Comparison of ENCODE assay signal across 12 cellular contexts in genomic region chr4:22500128-22500611, GRCh38. TPM values are rescaled to one million over a fixed set of nuclear protein-coding genes. Genes with fewer than 3 reads are reported as not detected.
DNase-seq lines count a peak whose midpoint lies in the region; ATAC-seq, FAIRE-seq and TF ChIP-seq lines count a peak whose summit lies in the region.
"Had no signal": no experiment of that assay in that cellular context is flagged by ENCODE, and none has a peak within 500 bp of the region (broad histone marks: within the 10 kb centered on the region; RNA-seq: fewer than 3 reads in every experiment).

No MANE protein-coding gene starts in this region.

- no peak overlapping the region for H4K8ac ChIP-seq in H1 (ENCODE audit: extremely low read depth, insufficient read depth, low read length)

- no peak overlapping the region for H3K56ac ChIP-seq in H1 (replicated peaks; ENCODE audit: insufficient read length, low read depth, low read length)

- H2BK120ac ChIP-seq in H1 (replicated peaks; ENCODE audit: low read depth, low read length) = no peak overlapping the region

- H3K27me3 ChIP-seq in H1 (replicated peaks in 1 of 4; ENCODE audit: control insufficient read depth in 3 of 4, extremely low read depth in 1 of 4, insufficient read depth in 3 of 4, low read length in 3 of 4) (no peaks in the 10 kb centered on the region), parathyroid adenoma (ENCODE audit: control insufficient read depth, insufficient read depth, low read length) (no peaks in the 10 kb centered on the region)

- H2BK12ac ChIP-seq in H1 (ENCODE audit: low read depth, low read length) = no peak overlapping the region

- H3K4me2 ChIP-seq in H1 (ENCODE audit: insufficient read depth in 1 of 2, low read depth in 2 of 2, low read length in 2 of 2) (0 out of 4 replicates have a peak overlapping the region, but pooled peaks of 1 of the 2 experiments have one; percentile 6), parathyroid adenoma (ENCODE audit: low read length) (peak overlapping the region; percentile 61)

- H3K79me1 ChIP-seq in H1 (ENCODE audit: low read depth, low read length) = peaks cover 7% of the 10 kb centered on the region

- no peak for TF ChIP-seq POLR2A in H1 (IDR thresholded peaks at IDR 0.05; ENCODE audit: control extremely low read depth in 1 of 2, low read depth in 2 of 2, low read length in 2 of 2)

- ATAC-seq in HG02981 (IDR thresholded peaks at IDR 0.05; ENCODE audit: unreplicated experiment) (no peak), HG03196 (IDR thresholded peaks at IDR 0.05; ENCODE audit: unreplicated experiment) (no peak)

- no peak for FAIRE-seq in H1 (lab: Jason Lieb, UNC)

- no peak for TF ChIP-seq EP300 in H1 (IDR thresholded peaks at IDR 0.05; ENCODE audit: borderline replicate concordance in 1 of 2, low read depth in 2 of 2, low read length in 2 of 2)

- H2BK5ac ChIP-seq in H1 (ENCODE audit: low read depth, low read length) = 0 out of 2 replicates have a peak overlapping the region, but pooled peaks have one; percentile 5

- H3K79me2 ChIP-seq in H1 (ENCODE audit: control insufficient read depth in 1 of 2, insufficient read depth in 2 of 2, low read length in 2 of 2) (peaks cover 11 to 32% of the 10 kb centered on the region in 2 experiments), parathyroid adenoma (no peaks in the 10 kb centered on the region)

- H3K36me3 ChIP-seq in H1 (ENCODE audit: control insufficient read depth in 2 of 4, insufficient read depth in 4 of 4, low read length in 3 of 4) = no peaks in the 10 kb centered on the region
- H3K36me3 ChIP-seq in parathyroid adenoma (ENCODE audit: control insufficient read depth, insufficient read depth, low read length) = no peaks in the 10 kb centered on the region

- no peak overlapping the region for H3K23ac ChIP-seq in H1 (ENCODE audit: insufficient read length)

- no peak overlapping the region for H2BK15ac ChIP-seq in H1 (ENCODE audit: low read length)

- H3K18ac ChIP-seq in H1 (ENCODE audit: extremely low read depth, low read length) = no peak overlapping the region

- H4K91ac ChIP-seq in H1 (replicated peaks; ENCODE audit: insufficient read length, low read length) = no peak overlapping the region

- H2AFZ ChIP-seq in H1 (ENCODE audit: low read length) (no peak overlapping the region), parathyroid adenoma (no peak overlapping the region)

- peaks cover 0 to 23% (median 13%) of the 10 kb centered on the region in 4 experiments; a peak in 4 of 7 replicates for H3K4me1 ChIP-seq in H1 (replicated peaks in 1 of 4; ENCODE audit: control insufficient read depth in 3 of 4, insufficient read depth in 4 of 4, low read length in 3 of 4)
- H3K4me1 ChIP-seq in parathyroid adenoma = no peaks in the 10 kb centered on the region

- no peak overlapping the region for H3K14ac ChIP-seq in H1 (ENCODE audit: insufficient read length)

- H3K9ac ChIP-seq in H1 (replicated peaks in 1 of 4; ENCODE audit: extremely low read depth in 1 of 4, low read depth in 3 of 4, low read length in 3 of 4) (no peak overlapping the region), parathyroid adenoma (no peak overlapping the region)

- H3K27ac ChIP-seq in H1 (ENCODE audit: low read depth, low read length) = no peak overlapping the region
- H3K27ac ChIP-seq in parathyroid adenoma = no peak overlapping the region

- H3K23me2 ChIP-seq in H1 (ENCODE audit: low read depth, low read length) = peaks cover 2% of the 10 kb centered on the region; the same call in 1 of the 2 replicates

- no peak overlapping the region for H2BK20ac ChIP-seq in H1 (ENCODE audit: low read length)

- no peak overlapping the region for H2AK5ac ChIP-seq in H1 (ENCODE audit: low read depth, low read length)

- peaks cover 10 to 27% of the 10 kb centered on the region in 2 experiments for H4K20me1 ChIP-seq in H1 (replicated peaks in 1 of 2; ENCODE audit: control insufficient read depth in 1 of 2, insufficient read depth in 2 of 2, low read length in 2 of 2)

- H3K9me3 ChIP-seq in H1 (ENCODE audit: insufficient read depth in 2 of 2, low read depth in 1 of 2, low read length in 1 of 2) = no peaks in the 10 kb centered on the region
- no peaks in the 10 kb centered on the region for H3K9me3 ChIP-seq in parathyroid adenoma (ENCODE audit: control insufficient read depth, low read length)
- H3K9me3 ChIP-seq: Caco-2 had no signal

- TF ChIP-seq RAD21 in H1 (IDR thresholded peaks at IDR 0.05 in 1 of 2, conservative IDR thresholded peaks at IDR 0.05 in 1 of 2; ENCODE audit: low read depth in 2 of 2, low read length in 2 of 2) = no peak

- no peak overlapping the region for H4K5ac ChIP-seq in H1 (ENCODE audit: insufficient read length, low read depth, low read length)

- TF ChIP-seq CTCF in H1 (IDR thresholded peaks at IDR 0.05; ENCODE audit: control extremely low read depth in 1 of 3, insufficient read depth in 1 of 3, low read depth in 1 of 3, low read length in 3 of 3) = no peak
- no peak for TF ChIP-seq CTCF in parathyroid adenoma (IDR thresholded peaks at IDR 0.05)

- H3K4ac ChIP-seq in H1 (replicated peaks; ENCODE audit: insufficient read length, low read depth, low read length) = no peak overlapping the region

- no peak overlapping the region; a peak in 1 of 8 replicates for H3K4me3 ChIP-seq in H1 (ENCODE audit: extremely low read depth in 1 of 4, insufficient read depth in 2 of 4, low read depth in 3 of 4, low read length in 4 of 4)
- peak overlapping the region; percentile 35 for H3K4me3 ChIP-seq in parathyroid adenoma (ENCODE audit: low read depth, low read length)

- POLR2A ChIA-PET in H1 (lab: Charles Lee; ENCODE audit: partially characterized antibody) = interaction anchor here (1.2 kb wide), 1 partner anchor 202 kb away, joined by 4 read pairs; no protein-coding TSS in a partner anchor

- peak; percentile 56 for DNase-seq in HT-29 (ENCODE audit: low spot score)
- peak; percentile 28 for DNase-seq in NCI-H2107 (lab: John Stamatoyannopoulos, UW)
- no peak for DNase-seq in H1 (ENCODE audit: low read depth in 1 of 2, low spot score in 2 of 2)
- DNase-seq in stimulated activated CD4-positive, alpha-beta T cell treated with anti-CD3 and anti-CD28 coated beads, Interleukin-4, amount 100 ng/mL, for 24 hours = no peak
- DNase-seq in NCI-H1930 (lab: John Stamatoyannopoulos, UW) = no peak
- DNase-seq: Caco-2; central memory CD4-positive, alpha-beta T cell; foreskin fibroblast; stimulated activated naive B cell treated with anti-CD40 and anti-IgM and Interleukin-4, amounts not matched to agents 10 μg/mL and 1 μg/mL and 100 μg/mL, for 72 hours had no signal

- 85% methylated on average over 8 of the region's 8 CpGs; no CpG with 5 or more reads in 1 of the 2 experiments for WGBS in H1 (ENCODE audit: extremely low coverage in 1 of 2, insufficient coverage in 1 of 2, insufficient read length in 1 of 2, insufficient replicate concordance in 2 of 2, low coverage in 1 of 2, low lambda C conversion rate in 2 of 2, missing lambda C conversion rate in 1 of 2), 2 experiments

- CTCF ChIA-PET in H1 (lab: Charles Lee; ENCODE audit: partially characterized antibody) = interaction anchor here (0.8 to 1.1 kb wide), 4 partner anchors 21 to 65 kb away, joined by 3 to 4 read pairs (median 4); no protein-coding TSS in a partner anchor

TF ChIP-seq in H1, 55 proteins besides CTCF, POLR2A, EP300 and RAD21:
- TF ChIP-seq POLR2AphosphoS5 (IDR thresholded peaks at IDR 0.05; ENCODE audit: low read depth, low read length) = no peak
- no peak for TF ChIP-seq RXRA (IDR thresholded peaks at IDR 0.05; ENCODE audit: insufficient read depth, low read depth, low read length)
- no peak for TF ChIP-seq RBBP5 (IDR thresholded peaks at IDR 0.05; ENCODE audit: borderline replicate concordance, low read depth, low read length)
- TF ChIP-seq JUN (IDR thresholded peaks at IDR 0.05; ENCODE audit: low read depth, low read length) = no peak
- no peak for TF ChIP-seq POU5F1 (IDR thresholded peaks at IDR 0.05; ENCODE audit: low read depth, low read length)
- no peak for TF ChIP-seq SIRT6 (IDR thresholded peaks at IDR 0.05; ENCODE audit: low read length)

RNA-seq across cellular contexts. Expression of gene ADGRA3, which starts 15.7 kb away (rescaled TPM):
- 18.9 and 22.9 TPM in 2 replicates for total RNA-seq in HT-29 (2014; rRNA removed; shearing (Covaris generic))
- 58.2 and 63.0 TPM in 2 replicates for total RNA-seq in H1 (2021; fragmentation: NEBNext Ultra II Directional; extraction: Animal tissue kit (Norgen Biotek cat#: 25700))
- 24.1 and 31.5 TPM in 2 replicates for polyA plus RNA-seq in H1 (2011; rRNA removed)
- 33.6 TPM for polyA plus RNA-seq in H1 (2011; cell fraction: cytosol; rRNA removed)
- polyA plus RNA-seq in H1 (2011; cell fraction: nucleus; rRNA removed) = 44.6 TPM
- 37.7 to 50.3 TPM (median 43.3 TPM) in 4 replicates for polyA plus RNA-seq in H1 (2012, experiment 1 of 2)
- 3.8 TPM for polyA plus RNA-seq in H1 (2012, experiment 2 of 2)
- polyA plus RNA-seq in H1 (2013, experiment 1 of 2) = 43.8 TPM
- 48.0 TPM for polyA plus RNA-seq in H1 (2013, experiment 2 of 2)
- polyA minus RNA-seq in H1 (2011; rRNA and poly(A)+ RNA removed) = 218 and 258 TPM in 2 replicates
- polyA minus RNA-seq in H1 (2011; cell fraction: cytosol; rRNA and poly(A)+ RNA removed) = 45.2 TPM
- polyA minus RNA-seq in H1 (2011; cell fraction: nucleus; rRNA and poly(A)+ RNA removed) = 194 TPM

Comparison
In these comparisons a context has a peak if more than half of its experiments do, and no peak if none do; other contexts are left out.
1. DNase-seq: peak in HT-29 (single experiment) and NCI-H2107 (single experiment); none in H1 (0 of 2), stimulated activated CD4-positive, alpha-beta T cell treated with anti-CD3 and anti-CD28 coated beads, Interleukin-4, amount 100 ng/mL, for 24 hours (single experiment) and NCI-H1930 (0 of 2).